ENCODE assay signal across 8 cellular contexts in genomic region chr1:228457396-228458176, GRCh38. TPM values are rescaled to one million over a fixed set of nuclear protein-coding genes. Genes with fewer than 3 reads are reported as not detected.
A peak's percentile ranks its signal among the peaks of the same experiment; 100 is the strongest.
DNase-seq lines count a peak whose midpoint lies in the region; ATAC-seq and TF ChIP-seq lines count a peak whose summit lies in the region.

No MANE protein-coding gene starts in this region.

- peak overlapping the region; percentile 28 to 63 for H3K9ac ChIP-seq in colonic mucosa (ENCODE audit: low read depth in 2 of 2, low read length in 2 of 2)

- H3K27me3 ChIP-seq in colonic mucosa: peaks cover 4% of the 10 kb centered on the region

- H3K4me3 ChIP-seq in colonic mucosa: peak overlapping the region; percentile 44

- peak overlapping the region; percentile 83 for H3K27ac ChIP-seq in colonic mucosa

- no peaks in the 10 kb centered on the region for H3K4me1 ChIP-seq in colonic mucosa

- intact Hi-C loops in colonic mucosa (cut with DNase I): loop anchor here (5.0 kb wide), 1 partner anchor 50 kb away; the partner anchor contains the start of gene TRIM11

- ATAC-seq in GM18907 (IDR thresholded peaks at IDR 0.05; ENCODE audit: unreplicated experiment) (peak; percentile 90), HG03135 (IDR thresholded peaks at IDR 0.05; ENCODE audit: unreplicated experiment) (peak; percentile 82)

- no peaks in the 10 kb centered on the region for H3K9me3 ChIP-seq in colonic mucosa

- H3K36me3 ChIP-seq in colonic mucosa: no peaks in the 10 kb centered on the region

- in situ Hi-C loops in ACHN (cut with HindIII; ENCODE audit: low pct_ligation_motif_present, low pct_unique_long_range_greater_than_20kb, low sequenced_read_pairs): no loop called here

- TF ChIP-seq CTCF in colonic mucosa (IDR thresholded peaks at IDR 0.05): peak; percentile 22

- DNase-seq in ACHN: peak; percentile 100
- DNase-seq in NCI-H345 treated with DMSO at 0.1 percent for 48 hours (lab: John Stamatoyannopoulos, UW; ENCODE audit: unreplicated experiment): peak; percentile 98
- DNase-seq in activated CD4-positive, alpha-beta T cell treated with anti-CD3 and anti-CD28 coated beads for 48 hours: peak; percentile 90
- DNase-seq in colonic mucosa: peak; percentile 93
- peak; percentile 100 for DNase-seq in left kidney (ENCODE audit: low read depth, low spot score)
- DNase-seq in stimulated activated CD4-positive, alpha-beta T cell treated with anti-CD3 and anti-CD28 coated beads, Interleukin-1b, Interleukin-23, amount 100 ng/mL, for 48 hours: peak; percentile 90

RNA-seq across cellular contexts. Expression of gene RNF187, which starts 29.6 kb away (rescaled TPM):
- 10 to 100 TPM; 84.5 to 97.5 TPM for total RNA-seq in colonic mucosa

RNA-seq across cellular contexts. Expression of gene TRIM17, which starts 40.9 kb away (rescaled TPM):
- total RNA-seq in colonic mucosa: under 1 TPM in 1 of 2 donors, not detected in 1; 0.21 TPM

RNA-seq across cellular contexts. Expression of gene TRIM11, which starts 51.0 kb away (rescaled TPM):
- total RNA-seq in colonic mucosa: 10 to 100 TPM; 38.1 to 48.9 TPM

Comparison
In these comparisons a context has a peak if more than half of its experiments do, and no peak if none do; other contexts are left out.
1. Peak in every context shown above with its lines: DNase-seq, ATAC-seq, H3K4me3 ChIP-seq and H3K27ac ChIP-seq.